Comparison of ENCODE assay signal across 7 cellular contexts in the genomic region with DNA sequence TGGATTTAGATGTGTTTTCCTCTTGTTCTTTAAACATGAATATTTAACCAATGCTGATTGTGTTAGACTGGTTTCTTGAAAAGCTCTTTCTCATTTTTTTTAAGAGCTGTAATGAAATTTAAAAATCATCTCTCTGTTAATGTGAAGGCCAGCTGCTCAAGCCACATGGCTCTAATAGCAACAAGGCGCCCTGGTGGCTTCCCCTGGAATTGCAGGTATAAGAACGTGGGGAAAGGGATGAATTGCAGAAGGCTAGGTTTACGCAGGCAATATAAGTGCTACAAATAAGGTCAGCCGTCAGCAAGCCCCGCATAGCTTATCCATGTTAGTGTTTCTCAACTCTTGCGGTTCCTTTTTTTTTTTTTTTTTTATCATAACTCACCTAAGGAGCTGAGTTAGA.
A peak's percentile ranks its signal among the peaks of the same experiment; 100 is the strongest.
DNase-seq lines count a peak whose midpoint lies in the region; ATAC-seq, FAIRE-seq and TF ChIP-seq lines count a peak whose summit lies in the region.

No MANE protein-coding gene starts in this region.

- 62 to 78% (median 66%) methylated on average over 6 of the region's 6 CpGs for WGBS in psoas muscle, 3 donors

- H3K27ac ChIP-seq in RWPE2 (ENCODE audit: poor library complexity, severe bottlenecking): no peak overlapping the region
- no peak overlapping the region for H3K27ac ChIP-seq in keratinocyte (ENCODE audit: control insufficient read depth, insufficient read depth, low read length)
- H3K27ac ChIP-seq in psoas muscle: no peak overlapping the region

- DNase-seq in GM06990 (ENCODE audit: extremely low read depth, insufficient read length): no peak
- no peak for DNase-seq in RWPE2 (ENCODE audit: low spot score)
- DNase-seq in keratinocyte (ENCODE audit: low read depth, low spot score): no peak
- DNase-seq in NCI-H1092 (lab: John Stamatoyannopoulos, UW): no peak
- no peak for DNase-seq in psoas muscle

- intact Hi-C loops in psoas muscle (cut with DNase I): no loop called here

- H3K4me1 ChIP-seq in RWPE2 (ENCODE audit: insufficient read depth, poor library complexity, severe bottlenecking) (no peaks in the 10 kb centered on the region), keratinocyte (ENCODE audit: control insufficient read depth, extremely low read depth, insufficient read depth, low read length) (no peaks in the 10 kb centered on the region), psoas muscle (no peaks in the 10 kb centered on the region)

- H2AFZ ChIP-seq in keratinocyte (ENCODE audit: control insufficient read depth, low read length): no peak overlapping the region

- H3K4me2 ChIP-seq in keratinocyte (ENCODE audit: control insufficient read depth, extremely low read depth, insufficient read depth, low read depth, low read length): no peak overlapping the region

- FAIRE-seq in keratinocyte (lab: Jason Lieb, UNC): no peak

- H3K27me3 ChIP-seq in GM06990 (replicated peaks; ENCODE audit: control insufficient read depth, insufficient read depth, low read length): no peaks in the 10 kb centered on the region
- H3K27me3 ChIP-seq in RWPE2 (ENCODE audit: insufficient read depth, poor library complexity, severe bottlenecking): peaks cover 24% of the 10 kb centered on the region
- no peaks in the 10 kb centered on the region for H3K27me3 ChIP-seq in keratinocyte (ENCODE audit: control insufficient read depth, extremely low read depth, insufficient read depth, low read length)
- H3K27me3 ChIP-seq in psoas muscle (ENCODE audit: insufficient read depth in 3 of 3, low read length in 2 of 3): no peaks in the 10 kb centered on the region

- H3K9me3 ChIP-seq in RWPE2 (ENCODE audit: severe bottlenecking): no peaks in the 10 kb centered on the region
- no peaks in the 10 kb centered on the region for H3K9me3 ChIP-seq in keratinocyte (ENCODE audit: control insufficient read depth, low read depth, low read length)
- H3K9me3 ChIP-seq in psoas muscle: no peaks in the 10 kb centered on the region

- dilution Hi-C loops in keratinocyte (cut with MboI; ENCODE audit: extremely low pct_ligation_motif_present, low sequenced_read_pairs): no loop called here

- TF ChIP-seq CTCF in GM06990 (IDR thresholded peaks at IDR 0.05; ENCODE audit: insufficient read depth, low read length, poor library complexity, severe bottlenecking) (peak; percentile 82), RWPE2 (IDR thresholded peaks at IDR 0.05; ENCODE audit: poor library complexity, severe bottlenecking) (peak; percentile 27), keratinocyte (optimal IDR thresholded peaks at IDR 0.05 in 1 of 3, IDR thresholded peaks at IDR 0.05 in 1 of 3, conservative IDR thresholded peaks at IDR 0.05 in 1 of 3; ENCODE audit: extremely low read depth in 1 of 3, insufficient read depth in 2 of 3, low read length in 3 of 3) (peak; percentile 38 to 61 (median 56)), psoas muscle (IDR thresholded peaks at IDR 0.05) (no peak)

- H3K36me3 ChIP-seq in GM06990 (ENCODE audit: control insufficient read depth, insufficient read depth, low read length): no peaks in the 10 kb centered on the region
- no peaks in the 10 kb centered on the region for H3K36me3 ChIP-seq in RWPE2 (ENCODE audit: low read depth)
- no peaks in the 10 kb centered on the region for H3K36me3 ChIP-seq in keratinocyte (ENCODE audit: control insufficient read depth in 2 of 2, extremely low read depth in 1 of 2, insufficient read depth in 2 of 2, low read length in 2 of 2)
- H3K36me3 ChIP-seq in psoas muscle (ENCODE audit: insufficient read depth in 1 of 2, low read depth in 1 of 2): no peaks in the 10 kb centered on the region

- no peak overlapping the region for H3K9ac ChIP-seq in keratinocyte (ENCODE audit: control insufficient read depth, extremely low read depth, insufficient read depth, low read length)

- H3K79me2 ChIP-seq in keratinocyte (ENCODE audit: control insufficient read depth, insufficient read depth, low read length): no peaks in the 10 kb centered on the region

- H3K4me3 ChIP-seq in GM06990 (replicated peaks; ENCODE audit: low read depth, low read length) (no peak overlapping the region), RWPE2 (ENCODE audit: severe bottlenecking) (no peak overlapping the region), keratinocyte (ENCODE audit: control insufficient read depth in 2 of 3, extremely low read depth in 1 of 3, insufficient read depth in 2 of 3, low read depth in 1 of 3, low read length in 3 of 3) (no peak overlapping the region), psoas muscle (no peak overlapping the region)

- no peaks in the 10 kb centered on the region for H4K20me1 ChIP-seq in keratinocyte (ENCODE audit: control insufficient read depth, extremely low read depth, insufficient read depth, low read length)

- H3K9me1 ChIP-seq in keratinocyte (ENCODE audit: control insufficient read depth, extremely low read depth, insufficient read depth, low read length): no peaks in the 10 kb centered on the region

- ATAC-seq in GM21786 (IDR thresholded peaks at IDR 0.05; ENCODE audit: unreplicated experiment) (peak; percentile 72), RWPE2 (ENCODE audit: low read depth) (no peak), HG02852 (IDR thresholded peaks at IDR 0.05; ENCODE audit: unreplicated experiment) (no peak), psoas muscle (no peak)
